Comparison of ENCODE assay signal across 1 cellular context in genomic region chr1:171267391-171267790, GRCh38.
TF ChIP-seq lines count a peak whose summit lies in the region.

No MANE protein-coding gene starts in this region.

TF ChIP-seq in SK-N-SH, 30 proteins besides CTCF, POLR2A, EP300 and RAD21 (continued from another document):
- TF ChIP-seq REST (IDR thresholded peaks at IDR 0.05; ENCODE audit: low read depth, low read length): no peak
- no peak for TF ChIP-seq FOSL2 (IDR thresholded peaks at IDR 0.05; ENCODE audit: borderline replicate concordance, low read depth)
- TF ChIP-seq ELF1 (IDR thresholded peaks at IDR 0.05): no peak
- no peak for TF ChIP-seq MXI1 (IDR thresholded peaks at IDR 0.05; ENCODE audit: low read depth, low read length)
- TF ChIP-seq GABPA (IDR thresholded peaks at IDR 0.05; ENCODE audit: low read depth): no peak
- no peak for TF ChIP-seq GATA2 (CRISPR knock-in tag; IDR thresholded peaks at IDR 0.05)
- no peak for TF ChIP-seq FOXM1 (IDR thresholded peaks at IDR 0.05; ENCODE audit: low read depth)
- no peak for TF ChIP-seq CHD2 (IDR thresholded peaks at IDR 0.05; ENCODE audit: low read length, partially characterized antibody)
